19 cellular contexts compared by ENCODE assay signal in the genomic region with DNA sequence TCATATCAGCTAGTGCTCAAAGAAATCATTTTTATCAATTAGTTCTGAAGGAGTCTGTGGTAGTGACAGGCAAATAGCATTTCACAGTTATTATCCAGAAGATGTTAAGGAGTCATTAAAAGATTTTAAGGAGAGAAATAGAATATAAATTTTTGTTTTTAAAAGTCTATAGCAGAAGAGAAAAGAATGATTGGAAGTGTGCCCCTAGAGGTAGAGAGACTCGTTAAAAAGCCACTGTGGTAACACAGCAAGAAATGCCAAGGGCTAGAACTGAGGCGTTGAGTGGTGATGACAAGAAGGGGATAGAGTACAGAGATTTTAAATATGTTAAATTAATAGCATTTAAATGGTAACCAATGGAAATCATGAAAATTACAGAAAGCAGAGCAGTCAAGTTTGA.
"Had no signal": no experiment of that assay in that cellular context is flagged by ENCODE, and none has a peak within 500 bp of the region (broad histone marks: within the 10 kb centered on the region; RNA-seq: fewer than 3 reads in every experiment).

No MANE protein-coding gene starts in this region.

- H3K9me3 Mint-ChIP-seq: activated naive CD8-positive, alpha-beta T cell treated with anti-CD3 and anti-CD28 coated beads, Interleukin-2, amount 50 U/mL, for 24 hours had no signal

- H3K4me3 ChIP-seq: dorsolateral prefrontal cortex, lower lobe of right lung, psoas muscle, sigmoid colon, stomach, testis had no signal

- H3K27ac Mint-ChIP-seq: activated naive CD8-positive, alpha-beta T cell treated with anti-CD3 and anti-CD28 coated beads, Interleukin-2, amount 50 U/mL, for 24 hours; activated T-helper 17 cell treated with anti-CD3 and anti-CD28 coated beads, Interleukin-2, amount 50 U/mL, for 72 hours; immature natural killer cell; mesothelial cell of epicardium; nephron progenitor cell; T-cell had no signal

- H3K36me3 ChIP-seq: lower lobe of right lung, sigmoid colon, stomach had no signal

- H3K4me1 Mint-ChIP-seq: activated naive CD8-positive, alpha-beta T cell treated with anti-CD3 and anti-CD28 coated beads, Interleukin-2, amount 50 U/mL, for 24 hours; activated T-helper 17 cell treated with anti-CD3 and anti-CD28 coated beads, Interleukin-2, amount 50 U/mL, for 72 hours; immature natural killer cell; mesothelial cell of epicardium; nephron progenitor cell; T-cell had no signal

- H3K27me3 ChIP-seq: dorsolateral prefrontal cortex, sigmoid colon, stomach, testis had no signal

- H3K4me1 ChIP-seq: lower lobe of right lung, sigmoid colon, stomach, testis had no signal

- H3K27me3 Mint-ChIP-seq: activated naive CD8-positive, alpha-beta T cell treated with anti-CD3 and anti-CD28 coated beads, Interleukin-2, amount 50 U/mL, for 24 hours had no signal

- ATAC-seq: activated naive CD8-positive, alpha-beta T cell treated with anti-CD3 and anti-CD28 coated beads, Interleukin-2, amount 50 U/mL, for 24 hours; activated T-helper 17 cell treated with anti-CD3 and anti-CD28 coated beads, Interleukin-2, amount 50 U/mL, for 72 hours; esophagus mucosa; lower lobe of right lung; T-cell had no signal

- DNase-seq: activated CD4-positive, alpha-beta T cell treated with anti-CD3 and anti-CD28 coated beads for 1 hour; activated CD4-positive, alpha-beta T cell treated with anti-CD3 and anti-CD28 coated beads, Interleukin-2, amount 50 U/mL, for 4 hours; activated naive CD4-positive, alpha-beta T cell treated with Interleukin-2 at 50 U/mL for 16 hours; activated naive CD8-positive, alpha-beta T cell treated with anti-CD3 and anti-CD28 coated beads, Interleukin-2, amount 50 U/mL, for 24 hours; aorta; dorsolateral prefrontal cortex; immature natural killer cell; lower lobe of right lung; nephron progenitor cell; psoas muscle; sigmoid colon; stimulated activated CD4-positive, alpha-beta T cell treated with anti-CD3 and anti-CD28 coated beads, Interleukin-1b, Interleukin-23, amount 100 ng/mL, for 48 hours; stomach; T-cell; T1000; testis had no signal

- H3K27ac ChIP-seq: lower lobe of right lung, psoas muscle, sigmoid colon, stomach, testis had no signal

- H3K4me3 Mint-ChIP-seq: activated naive CD8-positive, alpha-beta T cell treated with anti-CD3 and anti-CD28 coated beads, Interleukin-2, amount 50 U/mL, for 24 hours; activated T-helper 17 cell treated with anti-CD3 and anti-CD28 coated beads, Interleukin-2, amount 50 U/mL, for 72 hours; immature natural killer cell; mesothelial cell of epicardium; nephron progenitor cell; T-cell had no signal

- H3K9me3 ChIP-seq: lower lobe of right lung, psoas muscle, stomach, testis had no signal

- H3K36me3 Mint-ChIP-seq: immature natural killer cell, mesothelial cell of epicardium, T-cell had no signal
